8 cellular contexts compared by ENCODE assay signal in genomic region chr15:75904241-75904631, GRCh38. TPM values are rescaled to one million over a fixed set of nuclear protein-coding genes. Genes with fewer than 3 reads are reported as not detected.
DNase-seq lines count a peak whose midpoint lies in the region; ATAC-seq and TF ChIP-seq lines count a peak whose summit lies in the region.

No MANE protein-coding gene starts in this region.

- H3K4me3 ChIP-seq in heart right ventricle (peak overlapping the region; percentile 63 to 98 (median 92)), trophoblast cell (ENCODE audit: low read depth, low read length) (peak overlapping the region; percentile 100)

- H3K4me2 ChIP-seq in trophoblast cell (ENCODE audit: low read length) = peak overlapping the region; percentile 69

- H3K27ac Mint-ChIP-seq in activated naive CD4-positive, alpha-beta T cell treated with anti-CD3 and anti-CD28 coated beads, Interleukin-2, amount 50 U/mL, for 24 hours = peak overlapping the region; percentile 88

- peak overlapping the region; percentile 56 for H3K18ac ChIP-seq in trophoblast cell (ENCODE audit: low read length)

- H3K36me3 Mint-ChIP-seq in activated naive CD4-positive, alpha-beta T cell treated with anti-CD3 and anti-CD28 coated beads, Interleukin-2, amount 50 U/mL, for 24 hours = peaks cover 11% of the 10 kb centered on the region

- H3K4ac ChIP-seq in trophoblast cell (ENCODE audit: low read depth, low read length) = peak overlapping the region; percentile 53

- WGBS in heart right ventricle, 2 donors = 1 to 2% methylated on average over 28 of the region's 28 CpGs
- no CpG with 5 or more reads among the region's 28 CpGs for WGBS in trophoblast cell (ENCODE audit: extremely low coverage, insufficient coverage, insufficient read length)

- peak overlapping the region; percentile 89 for H2BK5ac ChIP-seq in trophoblast cell (ENCODE audit: low read depth, low read length, poor library complexity)

- H3K9me3 ChIP-seq in heart right ventricle (no peaks in the 10 kb centered on the region), trophoblast cell (ENCODE audit: insufficient read depth, low read depth, low read length) (no peaks in the 10 kb centered on the region)

- H4K91ac ChIP-seq in trophoblast cell (ENCODE audit: low read depth, low read length) = peak overlapping the region; percentile 82

- H3K27me3 Mint-ChIP-seq in activated naive CD4-positive, alpha-beta T cell treated with anti-CD3 and anti-CD28 coated beads, Interleukin-2, amount 50 U/mL, for 24 hours = no peaks in the 10 kb centered on the region

- DNase-seq in activated CD4-positive, CD25-positive, alpha-beta regulatory T cell (lab: John Stamatoyannopoulos, UW) = no peak
- DNase-seq in NCI-H2227 treated with DMSO at 0.1 percent for 48 hours (lab: John Stamatoyannopoulos, UW) (peak; percentile 24), heart right ventricle (peak; percentile 5 to 21), trophoblast cell (peak; percentile 35 to 63)

- intact Hi-C loops in heart right ventricle (cut with DNase I) = loop anchor here in 4 of 10 donors (5.0 to 10.0 kb wide), 4 partner anchors 57 to 259 kb away; partner anchors contain the start of genes UBE2Q2 (in 2 of the 4), IMP3 (in 1 of the 4) and SNX33 (in 1 of the 4)

- no peaks in the 10 kb centered on the region for H3K9me3 Mint-ChIP-seq in activated naive CD4-positive, alpha-beta T cell treated with anti-CD3 and anti-CD28 coated beads, Interleukin-2, amount 50 U/mL, for 24 hours

- H3K4me1 Mint-ChIP-seq in activated naive CD4-positive, alpha-beta T cell treated with anti-CD3 and anti-CD28 coated beads, Interleukin-2, amount 50 U/mL, for 24 hours = peaks cover 58% of the 10 kb centered on the region

- H3K36me3 ChIP-seq in heart right ventricle (peaks cover 0 to 49% (median 3%) of the 10 kb centered on the region in 9 donors), trophoblast cell (ENCODE audit: control insufficient read depth in 1 of 2, insufficient read depth in 2 of 2, low read length in 2 of 2) (peaks cover 0 to 5% of the 10 kb centered on the region in 2 experiments)

- H3K27me3 ChIP-seq in heart right ventricle = no peaks in the 10 kb centered on the region
- H3K27me3 ChIP-seq in trophoblast cell (ENCODE audit: insufficient read depth, low read length) = no peaks in the 10 kb centered on the region

- no peak overlapping the region for H3K23ac ChIP-seq in trophoblast cell (ENCODE audit: low read length)

- H3K9ac ChIP-seq in trophoblast cell (ENCODE audit: low read length) = peak overlapping the region; percentile 99

- peak overlapping the region; percentile 50 for H2BK120ac ChIP-seq in trophoblast cell (ENCODE audit: insufficient read depth, low read length, poor library complexity)

- peaks cover 0 to 32% (median 24%) of the 10 kb centered on the region in 9 donors for H3K4me1 ChIP-seq in heart right ventricle
- H3K4me1 ChIP-seq in trophoblast cell (ENCODE audit: control insufficient read depth in 1 of 2, insufficient read depth in 2 of 2, low read length in 2 of 2) = peaks cover 4 to 15% of the 10 kb centered on the region in 2 experiments

- H3K14ac ChIP-seq in trophoblast cell (ENCODE audit: low read length) = peak overlapping the region; percentile 82

- H2AK5ac ChIP-seq in trophoblast cell (ENCODE audit: low read length) = peak overlapping the region; percentile 26

- H3K79me1 ChIP-seq in trophoblast cell (ENCODE audit: low read length) = peaks cover 15% of the 10 kb centered on the region

- peak overlapping the region; percentile 100 for H3K4me3 Mint-ChIP-seq in activated naive CD4-positive, alpha-beta T cell treated with anti-CD3 and anti-CD28 coated beads, Interleukin-2, amount 50 U/mL, for 24 hours

- H3K79me2 ChIP-seq in trophoblast cell (ENCODE audit: control insufficient read depth, insufficient read depth, low read length, poor library complexity) = peaks cover 12% of the 10 kb centered on the region

- ATAC-seq in activated CD4-positive, CD25-positive, alpha-beta regulatory T cell treated with anti-CD3 and anti-CD28 coated beads, Interleukin-2, amount 50 U/mL, for 24 hours = peak; percentile 8 to 18
- ATAC-seq in HG02943 (IDR thresholded peaks at IDR 0.05; ENCODE audit: low read depth, unreplicated experiment) = peak; percentile 19
- ATAC-seq in heart right ventricle = peak; percentile 14 to 52 (median 40)
- no peak for ATAC-seq in GM18520 (IDR thresholded peaks at IDR 0.05; ENCODE audit: unreplicated experiment)

- no peak overlapping the region for H2BK12ac ChIP-seq in trophoblast cell (ENCODE audit: low read length)

- H3K27ac ChIP-seq in heart right ventricle = peak overlapping the region in 9 of 10 donors; percentile 53 to 92 (median 82)
- peak overlapping the region; percentile 96 for H3K27ac ChIP-seq in trophoblast cell (ENCODE audit: low read depth, low read length)

- no peak for TF ChIP-seq CTCF in heart right ventricle (IDR thresholded peaks at IDR 0.05)

- H4K8ac ChIP-seq in trophoblast cell (ENCODE audit: low read depth, low read length) = peak overlapping the region; percentile 83

- H2AFZ ChIP-seq in trophoblast cell (ENCODE audit: insufficient read depth, low read length, poor library complexity) = peak overlapping the region; percentile 33

- peak overlapping the region; percentile 62 for H4K12ac ChIP-seq in trophoblast cell (ENCODE audit: low read depth, low read length)

RNA-seq across cellular contexts. Expression of gene FBXO22, which starts 0.6 kb away (rescaled TPM):
- 10 to 100 TPM; 15.6 to 23.4 (median 18.6) TPM for total RNA-seq in heart right ventricle
- 10 to 100 TPM in 1 of 2 donors, 1 to 10 TPM in 1; 3.8 to 15.0 TPM for polyA plus RNA-seq in heart right ventricle
- 39.6 and 40.5 TPM in 2 replicates for polyA plus RNA-seq in trophoblast cell (2013)

Comparison
In these comparisons a context has a peak if more than half of its experiments do, and no peak if none do; other contexts are left out.
1. DNase-seq: peak in NCI-H2227 treated with DMSO at 0.1 percent for 48 hours (single experiment), heart right ventricle (2 of 2) and trophoblast cell (2 of 2); none in activated CD4-positive, CD25-positive, alpha-beta regulatory T cell (0 of 4).